In genomic region chr17:80649200-80649644, GRCh38 we compare ENCODE assay signal across 10 cellular contexts.
DNase-seq lines count a peak whose midpoint lies in the region; ATAC-seq and TF ChIP-seq lines count a peak whose summit lies in the region.
"Had no signal": no experiment of that assay in that cellular context is flagged by ENCODE, and none has a peak within 500 bp of the region (broad histone marks: within the 10 kb centered on the region; RNA-seq: fewer than 3 reads in every experiment).

No MANE protein-coding gene starts in this region.

- no peaks in the 10 kb centered on the region for H3K9me3 ChIP-seq in WERI-Rb-1 (ENCODE audit: severe bottlenecking)
- no peaks in the 10 kb centered on the region for H3K9me3 ChIP-seq in skeletal muscle satellite cell (replicated peaks; ENCODE audit: low read length)
- H3K9me3 ChIP-seq: esophagus muscularis mucosa had no signal

- H3K4me3 Mint-ChIP-seq in activated T-cell treated with anti-CD3 and anti-CD28 coated beads, Interleukin-2, amount 50 U/mL, for 4 hours = peak overlapping the region; percentile 22
- no peak overlapping the region for H3K4me3 Mint-ChIP-seq in chondrocyte (ENCODE audit: unreplicated experiment)

- H3K27ac ChIP-seq in WERI-Rb-1 = peak overlapping the region; percentile 49

- H3K4me3 ChIP-seq in WERI-Rb-1 (ENCODE audit: low read depth, low read length) (no peak overlapping the region), skeletal muscle satellite cell (ENCODE audit: low read length) (no peak overlapping the region)

- H3K4me1 ChIP-seq in skeletal muscle satellite cell (ENCODE audit: control insufficient read depth, insufficient read depth, low read length) = peaks cover 49% of the 10 kb centered on the region

- peak overlapping the region; percentile 19 for H3K9ac ChIP-seq in skeletal muscle satellite cell (ENCODE audit: low read depth, low read length)

- no peaks in the 10 kb centered on the region for H3K27me3 ChIP-seq in WERI-Rb-1 (ENCODE audit: insufficient read depth, low read depth, severe bottlenecking)
- no peaks in the 10 kb centered on the region for H3K27me3 ChIP-seq in skeletal muscle satellite cell (ENCODE audit: control insufficient read depth, insufficient read depth, low read length)
- H3K27me3 ChIP-seq: esophagus muscularis mucosa had no signal

- H3K4me1 Mint-ChIP-seq in activated T-cell treated with anti-CD3 and anti-CD28 coated beads, Interleukin-2, amount 50 U/mL, for 4 hours (ENCODE audit: low read depth) = peaks cover 72% of the 10 kb centered on the region
- H3K4me1 Mint-ChIP-seq in chondrocyte (ENCODE audit: low read depth) = peaks cover 59% of the 10 kb centered on the region

- peak overlapping the region; percentile 68 for H3K4me2 ChIP-seq in skeletal muscle satellite cell (ENCODE audit: low read length)

- no peaks in the 10 kb centered on the region for H3K9me3 Mint-ChIP-seq in activated T-cell treated with anti-CD3 and anti-CD28 coated beads, Interleukin-2, amount 50 U/mL, for 4 hours
- peaks cover 3% of the 10 kb centered on the region for H3K9me3 Mint-ChIP-seq in chondrocyte (ENCODE audit: low read depth)

- no peak for TF ChIP-seq CTCF in WERI-Rb-1 (IDR thresholded peaks at IDR 0.05; ENCODE audit: low read depth, low read length)
- TF ChIP-seq CTCF in chondrocyte (IDR thresholded peaks at IDR 0.05) = no peak

- peaks cover 5% of the 10 kb centered on the region; the same call in 1 of the 2 replicates for H3K36me3 ChIP-seq in WERI-Rb-1
- H3K36me3 ChIP-seq in skeletal muscle satellite cell (ENCODE audit: insufficient read depth, low read length) = no peaks in the 10 kb centered on the region
- H3K36me3 ChIP-seq: esophagus muscularis mucosa had no signal

- peaks cover 26% of the 10 kb centered on the region for H3K36me3 Mint-ChIP-seq in activated T-cell treated with anti-CD3 and anti-CD28 coated beads, Interleukin-2, amount 50 U/mL, for 4 hours (ENCODE audit: insufficient read depth)
- H3K36me3 Mint-ChIP-seq in chondrocyte (ENCODE audit: low read depth) = peaks cover 1% of the 10 kb centered on the region

- peak overlapping the region; percentile 74 for H3K27ac Mint-ChIP-seq in chondrocyte (ENCODE audit: unreplicated experiment)

- DNase-seq in activated T-cell treated with anti-CD3 and anti-CD28 coated beads, Interleukin-2, amount 50 U/mL, for 4 hours = no peak
- DNase-seq in activated T-cell treated with anti-CD3 and anti-CD28 coated beads for 4 hours (no peak), WERI-Rb-1 (no peak), chondrocyte (ENCODE audit: low spot score) (no peak)
- DNase-seq: naive B cell had no signal

- no peaks in the 10 kb centered on the region for H3K27me3 Mint-ChIP-seq in activated T-cell treated with anti-CD3 and anti-CD28 coated beads, Interleukin-2, amount 50 U/mL, for 4 hours (ENCODE audit: low read depth)
- H3K27me3 Mint-ChIP-seq in chondrocyte (ENCODE audit: low read depth) = no peaks in the 10 kb centered on the region
- H3K27me3 Mint-ChIP-seq: naive B cell had no signal

- ATAC-seq in activated T-cell treated with anti-CD3 and anti-CD28 coated beads, Interleukin-2, amount 50 U/mL, for 4 hours = peak; percentile 38 to 47
- ATAC-seq in GM21367 (IDR thresholded peaks at IDR 0.05; ENCODE audit: unreplicated experiment) = no peak
- ATAC-seq in GM21825 (IDR thresholded peaks at IDR 0.05; ENCODE audit: unreplicated experiment) = no peak
- no peak for ATAC-seq in HG03469 (IDR thresholded peaks at IDR 0.05; ENCODE audit: unreplicated experiment)

Comparison
In these comparisons a context has a peak if more than half of its experiments do, and no peak if none do; other contexts are left out.
1. ATAC-seq: peak in activated T-cell treated with anti-CD3 and anti-CD28 coated beads, Interleukin-2, amount 50 U/mL, for 4 hours (2 of 2); none in GM21367 (single experiment), GM21825 (single experiment) and HG03469 (single experiment).